Comparison of ENCODE assay signal across 15 cellular contexts in the genomic region with DNA sequence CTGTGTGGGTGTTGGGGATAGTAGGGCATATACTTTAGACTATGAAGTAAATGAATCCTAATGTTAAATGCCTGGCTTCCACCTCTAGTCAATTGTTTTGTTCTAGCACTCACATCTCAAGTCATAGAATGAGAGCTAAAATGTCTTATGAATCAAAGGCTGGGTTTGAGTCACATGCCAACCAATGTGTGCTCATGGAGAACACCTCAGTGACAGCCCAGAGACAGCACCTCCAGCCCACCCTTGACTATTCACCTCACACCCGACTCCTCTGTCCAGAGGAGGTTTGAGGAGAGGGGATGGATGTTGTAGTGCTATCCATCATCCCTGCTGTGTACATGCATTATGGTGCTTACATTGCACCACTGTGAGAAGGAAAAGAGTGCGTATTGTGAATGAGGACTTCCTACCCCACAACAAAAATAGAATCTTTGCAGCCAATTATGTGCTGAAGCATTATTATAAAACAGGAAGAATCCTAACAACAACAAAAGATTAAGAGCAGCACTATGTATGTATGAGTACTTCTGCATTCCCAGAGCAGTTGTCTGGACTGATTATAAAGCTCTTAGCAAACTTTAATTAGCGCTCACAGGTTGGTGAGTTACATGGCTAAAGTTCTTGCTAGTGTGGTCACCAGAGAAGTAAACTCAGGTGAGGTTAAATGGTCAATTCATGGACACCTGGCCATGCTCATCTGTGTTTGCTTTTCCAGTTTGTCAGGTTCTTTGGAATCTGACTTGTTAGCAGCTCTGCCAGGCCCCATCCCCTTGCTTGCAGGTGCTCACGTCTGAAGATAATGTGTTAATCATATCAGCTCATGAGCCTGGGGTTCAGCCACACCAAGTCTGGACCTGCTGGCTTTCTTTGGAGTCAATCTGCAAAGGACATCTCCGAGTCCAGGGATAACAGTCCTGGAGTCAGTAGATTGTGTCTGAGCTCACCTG. TPM values are rescaled to one million over a fixed set of nuclear protein-coding genes. Genes with fewer than 3 reads are reported as not detected.
DNase-seq lines count a peak whose midpoint lies in the region; ATAC-seq lines count a peak whose summit lies in the region.
"Had no signal": no experiment of that assay in that cellular context is flagged by ENCODE, and none has a peak within 500 bp of the region (broad histone marks: within the 10 kb centered on the region; RNA-seq: fewer than 3 reads in every experiment).

No MANE protein-coding gene starts in this region.

- ATAC-seq in activated T-helper 17 cell treated with anti-CD3 and anti-CD28 coated beads, Interleukin-2, amount 50 U/mL, for 72 hours (replicated peaks): peak; percentile 68
- ATAC-seq in stimulated activated effector memory CD8-positive, alpha-beta T cell treated with anti-CD3 and anti-CD28 coated beads, Interleukin-12 subunit alpha, Interleukin-12 subunit beta, amount 100 ng/mL, for 72 hours: peak; percentile 87
- ATAC-seq in GM21786 (IDR thresholded peaks at IDR 0.05; ENCODE audit: unreplicated experiment): no peak
- ATAC-seq in GM19324 (IDR thresholded peaks at IDR 0.05; ENCODE audit: low FRiP score, unreplicated experiment): no peak
- no peak for ATAC-seq in Right ventricle myocardium superior (ENCODE audit: poor library complexity)

- DNase-seq in activated naive CD4-positive, alpha-beta T cell treated with anti-CD3 and anti-CD28 coated beads for 36 hours: peak; percentile 56
- DNase-seq in activated naive CD4-positive, alpha-beta T cell treated with anti-CD3 and anti-CD28 coated beads, Interleukin-2, amount 50 U/mL, for 16 hours: no peak
- DNase-seq in Kasumi-1 (lab: John Stamatoyannopoulos, UW) (peak; percentile 20 to 32), Right ventricle myocardium superior (no peak)
- no peak for DNase-seq in stimulated activated effector memory CD8-positive, alpha-beta T cell treated with anti-CD3 and anti-CD28 coated beads, Interleukin-12 subunit alpha, Interleukin-12 subunit beta, amount 100 ng/mL, for 72 hours (ENCODE audit: low spot score in 2 of 2)
- DNase-seq: DMS 273 treated with DMSO at 0.1 percent for 48 hours, H9, immature natural killer cell, Karpas-422, NCI-H2081, NCI-H69 had no signal

- H3K36me3 Mint-ChIP-seq in activated naive CD4-positive, alpha-beta T cell treated with anti-CD3 and anti-CD28 coated beads for 36 hours (ENCODE audit: low read depth): no peaks in the 10 kb centered on the region
- no peaks in the 10 kb centered on the region for H3K36me3 Mint-ChIP-seq in activated T-helper 17 cell treated with anti-CD3 and anti-CD28 coated beads, Interleukin-2, amount 50 U/mL, for 72 hours (ENCODE audit: low read depth)
- H3K36me3 Mint-ChIP-seq in stimulated activated effector memory CD8-positive, alpha-beta T cell treated with anti-CD3 and anti-CD28 coated beads, Interleukin-12 subunit alpha, Interleukin-12 subunit beta, amount 100 ng/mL, for 72 hours: no peaks in the 10 kb centered on the region
- H3K36me3 Mint-ChIP-seq: immature natural killer cell had no signal

- H3K4me1 Mint-ChIP-seq in activated naive CD4-positive, alpha-beta T cell treated with anti-CD3 and anti-CD28 coated beads for 36 hours (ENCODE audit: low read depth): peaks cover 88% of the 10 kb centered on the region
- peaks cover 52% of the 10 kb centered on the region for H3K4me1 Mint-ChIP-seq in activated T-helper 17 cell treated with anti-CD3 and anti-CD28 coated beads, Interleukin-2, amount 50 U/mL, for 72 hours
- H3K4me1 Mint-ChIP-seq in stimulated activated effector memory CD8-positive, alpha-beta T cell treated with anti-CD3 and anti-CD28 coated beads, Interleukin-12 subunit alpha, Interleukin-12 subunit beta, amount 100 ng/mL, for 72 hours: peaks cover 56% of the 10 kb centered on the region
- H3K4me1 Mint-ChIP-seq: H9 had no signal

- H3K9me3 Mint-ChIP-seq in activated naive CD4-positive, alpha-beta T cell treated with anti-CD3 and anti-CD28 coated beads for 36 hours: no peaks in the 10 kb centered on the region
- H3K9me3 Mint-ChIP-seq in activated T-helper 17 cell treated with anti-CD3 and anti-CD28 coated beads, Interleukin-2, amount 50 U/mL, for 72 hours: peaks cover 7% of the 10 kb centered on the region
- H3K9me3 Mint-ChIP-seq in stimulated activated effector memory CD8-positive, alpha-beta T cell treated with anti-CD3 and anti-CD28 coated beads, Interleukin-12 subunit alpha, Interleukin-12 subunit beta, amount 100 ng/mL, for 72 hours: no peaks in the 10 kb centered on the region
- H3K9me3 Mint-ChIP-seq: central memory CD8-positive, alpha-beta T cell; H9; immature natural killer cell had no signal

- no peaks in the 10 kb centered on the region for H3K27me3 Mint-ChIP-seq in activated naive CD4-positive, alpha-beta T cell treated with anti-CD3 and anti-CD28 coated beads for 36 hours (ENCODE audit: low read depth)
- no peaks in the 10 kb centered on the region for H3K27me3 Mint-ChIP-seq in activated T-helper 17 cell treated with anti-CD3 and anti-CD28 coated beads, Interleukin-2, amount 50 U/mL, for 72 hours
- H3K27me3 Mint-ChIP-seq: central memory CD8-positive, alpha-beta T cell had no signal

- intact Hi-C loops in activated naive CD4-positive, alpha-beta T cell treated with anti-CD3 and anti-CD28 coated beads for 36 hours (cut with micrococcal nuclease): loop anchor here (5.0 kb wide), 2 partner anchors 510 to 600 kb away; no protein-coding TSS in a partner anchor
- intact Hi-C loops in Right ventricle myocardium superior (cut with DNase I): no loop called here

- peak overlapping the region; percentile 63 for H3K27ac Mint-ChIP-seq in activated naive CD4-positive, alpha-beta T cell treated with anti-CD3 and anti-CD28 coated beads for 36 hours
- H3K27ac Mint-ChIP-seq in activated T-helper 17 cell treated with anti-CD3 and anti-CD28 coated beads, Interleukin-2, amount 50 U/mL, for 72 hours: peak overlapping the region; percentile 66
- no peak overlapping the region for H3K27ac Mint-ChIP-seq in stimulated activated effector memory CD8-positive, alpha-beta T cell treated with anti-CD3 and anti-CD28 coated beads, Interleukin-12 subunit alpha, Interleukin-12 subunit beta, amount 100 ng/mL, for 72 hours
- H3K27ac Mint-ChIP-seq: H9 had no signal

- no peak overlapping the region for H3K4me3 Mint-ChIP-seq in activated naive CD4-positive, alpha-beta T cell treated with anti-CD3 and anti-CD28 coated beads for 36 hours
- H3K4me3 Mint-ChIP-seq in activated T-helper 17 cell treated with anti-CD3 and anti-CD28 coated beads, Interleukin-2, amount 50 U/mL, for 72 hours: peak overlapping the region; percentile 23
- H3K4me3 Mint-ChIP-seq in stimulated activated effector memory CD8-positive, alpha-beta T cell treated with anti-CD3 and anti-CD28 coated beads, Interleukin-12 subunit alpha, Interleukin-12 subunit beta, amount 100 ng/mL, for 72 hours: no peak overlapping the region
- H3K4me3 Mint-ChIP-seq: central memory CD8-positive, alpha-beta T cell; H9; immature natural killer cell had no signal

- CTCF ChIA-PET in activated naive CD4-positive, alpha-beta T cell treated with anti-CD3 and anti-CD28 coated beads for 36 hours (lab: Charles Lee): interaction anchor here (0.7 to 2.3 kb wide), 3 partner anchors 15 to 518 kb away, joined by 3 to 7 read pairs (median 3); no protein-coding TSS in a partner anchor

RNA-seq across cellular contexts. Expression of gene NABP1, which starts 55.3 kb away (rescaled TPM):
- total RNA-seq in activated naive CD4-positive, alpha-beta T cell treated with anti-CD3 and anti-CD28 coated beads for 36 hours: 100 to 1,000 TPM in 1 of 2 experiments, 10 to 100 TPM in 1; 97.5 to 101 TPM
- 10 to 100 TPM; 81.6 to 98.4 TPM for total RNA-seq in activated T-helper 17 cell treated with anti-CD3 and anti-CD28 coated beads, Interleukin-2, amount 50 U/mL, for 72 hours
- 3.7 TPM for total RNA-seq in Right ventricle myocardium superior

Comparison
In these comparisons a context has a peak if more than half of its experiments do, and no peak if none do; other contexts are left out.
1. DNase-seq: peak in activated naive CD4-positive, alpha-beta T cell treated with anti-CD3 and anti-CD28 coated beads for 36 hours (single experiment) and Kasumi-1 (2 of 2); none in activated naive CD4-positive, alpha-beta T cell treated with anti-CD3 and anti-CD28 coated beads, Interleukin-2, amount 50 U/mL, for 16 hours (single experiment), stimulated activated effector memory CD8-positive, alpha-beta T cell treated with anti-CD3 and anti-CD28 coated beads, Interleukin-12 subunit alpha, Interleukin-12 subunit beta, amount 100 ng/mL, for 72 hours (0 of 2) and Right ventricle myocardium superior (single experiment).
2. ATAC-seq: peak in activated T-helper 17 cell treated with anti-CD3 and anti-CD28 coated beads, Interleukin-2, amount 50 U/mL, for 72 hours (single experiment) and stimulated activated effector memory CD8-positive, alpha-beta T cell treated with anti-CD3 and anti-CD28 coated beads, Interleukin-12 subunit alpha, Interleukin-12 subunit beta, amount 100 ng/mL, for 72 hours (single experiment); none in GM21786 (single experiment), GM19324 (single experiment) and Right ventricle myocardium superior (single experiment).
3. RNA of gene NABP1, which starts 55.3 kb away (total RNA-seq): 97.5 to 101 TPM in activated naive CD4-positive, alpha-beta T cell treated with anti-CD3 and anti-CD28 coated beads for 36 hours and 81.6 to 98.4 TPM in activated T-helper 17 cell treated with anti-CD3 and anti-CD28 coated beads, Interleukin-2, amount 50 U/mL, for 72 hours; 3.7 TPM in Right ventricle myocardium superior (single experiment); every median in the first group is over 10 times any median in the second.